ENCODE assay signal across 2 cellular contexts in the genomic region with DNA sequence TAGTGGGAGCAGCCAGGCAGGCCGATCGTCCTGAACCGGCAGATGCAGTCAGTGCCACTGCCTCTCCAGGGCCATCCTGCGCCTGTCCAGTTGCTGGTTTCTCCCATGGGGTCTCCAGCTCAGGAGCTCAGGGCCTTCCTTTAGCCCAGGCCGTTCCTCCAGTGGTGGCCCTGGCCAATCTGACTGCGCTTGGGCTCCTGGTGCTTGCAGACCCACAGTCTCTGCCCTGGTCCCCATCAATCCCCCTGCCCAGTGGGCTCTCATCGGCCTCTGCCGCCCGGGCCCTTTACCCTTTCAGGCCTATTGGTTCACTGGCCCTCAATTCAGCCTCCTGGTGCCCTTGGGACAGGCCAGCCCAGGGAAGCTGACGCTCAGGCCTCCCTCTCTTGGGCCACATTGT.
TF ChIP-seq lines count a peak whose summit lies in the region.

No MANE protein-coding gene starts in this region.

TF ChIP-seq in A549, 52 proteins besides CTCF, POLR2A, EP300 and RAD21:
- TF ChIP-seq FOSL2 (IDR thresholded peaks at IDR 0.05), result no peak
- TF ChIP-seq FOSL2 (CRISPR knock-in tag; IDR thresholded peaks at IDR 0.05), result no peak
- TF ChIP-seq GATA3 (IDR thresholded peaks at IDR 0.05; ENCODE audit: borderline replicate concordance), result no peak
- no peak for TF ChIP-seq FOXS1 (CRISPR knock-in tag; IDR thresholded peaks at IDR 0.05)
- TF ChIP-seq HDAC2 (IDR thresholded peaks at IDR 0.05), result no peak
- no peak for TF ChIP-seq EHF (CRISPR knock-in tag; IDR thresholded peaks at IDR 0.05)
- TF ChIP-seq, protein P1, sequence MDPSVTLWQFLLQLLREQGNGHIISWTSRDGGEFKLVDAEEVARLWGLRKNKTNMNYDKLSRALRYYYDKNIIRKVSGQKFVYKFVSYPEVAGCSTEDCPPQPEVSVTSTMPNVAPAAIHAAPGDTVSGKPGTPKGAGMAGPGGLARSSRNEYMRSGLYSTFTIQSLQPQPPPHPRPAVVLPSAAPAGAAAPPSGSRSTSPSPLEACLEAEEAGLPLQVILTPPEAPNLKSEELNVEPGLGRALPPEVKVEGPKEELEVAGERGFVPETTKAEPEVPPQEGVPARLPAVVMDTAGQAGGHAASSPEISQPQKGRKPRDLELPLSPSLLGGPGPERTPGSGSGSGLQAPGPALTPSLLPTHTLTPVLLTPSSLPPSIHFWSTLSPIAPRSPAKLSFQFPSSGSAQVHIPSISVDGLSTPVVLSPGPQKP (IDR thresholded peaks at IDR 0.05; ENCODE audit: low read depth, low read length), result no peak
- TF ChIP-seq CHD4 (IDR thresholded peaks at IDR 0.05; ENCODE audit: borderline replicate concordance), result no peak
- no peak for TF ChIP-seq RNF2 (IDR thresholded peaks at IDR 0.05; ENCODE audit: borderline replicate concordance, low read depth)
- TF ChIP-seq NPAS2 (CRISPR knock-in tag; IDR thresholded peaks at IDR 0.05; ENCODE audit: borderline replicate concordance), result no peak
- TF ChIP-seq RFX5 (IDR thresholded peaks at IDR 0.05), result no peak
- TF ChIP-seq, protein P2, sequence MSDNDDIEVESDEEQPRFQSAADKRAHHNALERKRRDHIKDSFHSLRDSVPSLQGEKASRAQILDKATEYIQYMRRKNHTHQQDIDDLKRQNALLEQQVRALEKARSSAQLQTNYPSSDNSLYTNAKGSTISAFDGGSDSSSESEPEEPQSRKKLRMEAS (IDR thresholded peaks at IDR 0.05), result no peak
- TF ChIP-seq, protein P3, sequence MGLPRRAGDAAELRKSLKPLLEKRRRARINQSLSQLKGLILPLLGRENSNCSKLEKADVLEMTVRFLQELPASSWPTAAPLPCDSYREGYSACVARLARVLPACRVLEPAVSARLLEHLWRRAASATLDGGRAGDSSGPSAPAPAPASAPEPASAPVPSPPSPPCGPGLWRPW (IDR thresholded peaks at IDR 0.05), result no peak
- no peak for TF ChIP-seq TP53 (CRISPR knock-in tag; IDR thresholded peaks at IDR 0.05)
- TF ChIP-seq ZNF302 (CRISPR knock-in tag; IDR thresholded peaks at IDR 0.05), result no peak
- TF ChIP-seq MYC (IDR thresholded peaks at IDR 0.05; ENCODE audit: borderline replicate concordance, low read length), result no peak
- TF ChIP-seq ZSCAN20 (CRISPR knock-in tag; IDR thresholded peaks at IDR 0.05), result no peak
- TF ChIP-seq, protein P4, sequence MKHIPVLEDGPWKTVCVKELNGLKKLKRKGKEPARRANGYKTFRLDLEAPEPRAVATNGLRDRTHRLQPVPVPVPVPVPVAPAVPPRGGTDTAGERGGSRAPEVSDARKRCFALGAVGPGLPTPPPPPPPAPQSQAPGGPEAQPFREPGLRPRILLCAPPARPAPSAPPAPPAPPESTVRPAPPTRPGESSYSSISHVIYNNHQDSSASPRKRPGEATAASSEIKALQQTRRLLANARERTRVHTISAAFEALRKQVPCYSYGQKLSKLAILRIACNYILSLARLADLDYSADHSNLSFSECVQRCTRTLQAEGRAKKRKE (CRISPR knock-in tag; IDR thresholded peaks at IDR 0.05; ENCODE audit: low read depth), result no peak
- TF ChIP-seq ZC3H11A (IDR thresholded peaks at IDR 0.05), result no peak
- no peak for TF ChIP-seq FOSB (CRISPR knock-in tag; IDR thresholded peaks at IDR 0.05)

TF ChIP-seq in IMR-90, 13 proteins besides CTCF, POLR2A, EP300 and RAD21:
- TF ChIP-seq RFX5 (IDR thresholded peaks at IDR 0.05; ENCODE audit: low read depth, low read length), result no peak
- no peak for TF ChIP-seq SMC3 (IDR thresholded peaks at IDR 0.05; ENCODE audit: low read depth, low read length)
- TF ChIP-seq RCOR1 (IDR thresholded peaks at IDR 0.05; ENCODE audit: insufficient replicate concordance, low read length), result no peak
- TF ChIP-seq MAFK (IDR thresholded peaks at IDR 0.05; ENCODE audit: low read depth, low read length), result no peak
- no peak for TF ChIP-seq CEBPB (IDR thresholded peaks at IDR 0.05; ENCODE audit: low read depth, low read length)
- no peak for TF ChIP-seq NFE2L2 (IDR thresholded peaks at IDR 0.05; ENCODE audit: low read depth, low read length)
- no peak for TF ChIP-seq FOS (IDR thresholded peaks at IDR 0.05; ENCODE audit: low read depth, low read length)
- TF ChIP-seq, protein P1 (IDR thresholded peaks at IDR 0.05; ENCODE audit: borderline replicate concordance, low read depth, low read length), result no peak
- no peak for TF ChIP-seq CHD1 (IDR thresholded peaks at IDR 0.05; ENCODE audit: low read depth, low read length)
- no peak for TF ChIP-seq BHLHE40 (IDR thresholded peaks at IDR 0.05; ENCODE audit: low read depth, low read length)
- TF ChIP-seq, protein P5, sequence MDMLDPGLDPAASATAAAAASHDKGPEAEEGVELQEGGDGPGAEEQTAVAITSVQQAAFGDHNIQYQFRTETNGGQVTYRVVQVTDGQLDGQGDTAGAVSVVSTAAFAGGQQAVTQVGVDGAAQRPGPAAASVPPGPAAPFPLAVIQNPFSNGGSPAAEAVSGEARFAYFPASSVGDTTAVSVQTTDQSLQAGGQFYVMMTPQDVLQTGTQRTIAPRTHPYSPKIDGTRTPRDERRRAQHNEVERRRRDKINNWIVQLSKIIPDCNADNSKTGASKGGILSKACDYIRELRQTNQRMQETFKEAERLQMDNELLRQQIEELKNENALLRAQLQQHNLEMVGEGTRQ (IDR thresholded peaks at IDR 0.05; ENCODE audit: low read depth, low read length), result no peak
- TF ChIP-seq MAZ (IDR thresholded peaks at IDR 0.05; ENCODE audit: borderline replicate concordance, low read depth, low read length), result no peak
- no peak for TF ChIP-seq MXI1 (IDR thresholded peaks at IDR 0.05; ENCODE audit: borderline replicate concordance, low read depth, low read length)
TF ChIP-seq in IMR-90: peak in this region for 0.
